3 cellular contexts compared by ENCODE assay signal in genomic region chr19:33220735-33221134, GRCh38.
A peak's percentile ranks its signal among the peaks of the same experiment; 100 is the strongest.
TF ChIP-seq lines count a peak whose summit lies in the region.

No MANE protein-coding gene starts in this region.

TF ChIP-seq in HepG2, 621 proteins besides CTCF, POLR2A, EP300 and RAD21:
- TF ChIP-seq EZH2 (conservative IDR thresholded peaks at IDR 0.05; ENCODE audit: low read depth, low read length) = peak; percentile 52; the same call in 1 of the 2 replicates
- no peak for TF ChIP-seq XRCC5 (optimal IDR thresholded peaks at IDR 0.05; ENCODE audit: low read length)

TF ChIP-seq in IMR-90, 13 proteins besides CTCF, POLR2A, EP300 and RAD21:
- no peak for TF ChIP-seq CEBPB (IDR thresholded peaks at IDR 0.05; ENCODE audit: low read depth, low read length)
- TF ChIP-seq MAFK (IDR thresholded peaks at IDR 0.05; ENCODE audit: low read depth, low read length) = no peak
- TF ChIP-seq NFE2L2 (IDR thresholded peaks at IDR 0.05; ENCODE audit: low read depth, low read length) = no peak
- TF ChIP-seq RFX5 (IDR thresholded peaks at IDR 0.05; ENCODE audit: low read depth, low read length) = no peak
- no peak for TF ChIP-seq BHLHE40 (IDR thresholded peaks at IDR 0.05; ENCODE audit: low read depth, low read length)
- TF ChIP-seq USF2 (IDR thresholded peaks at IDR 0.05; ENCODE audit: low read depth, low read length) = no peak
- TF ChIP-seq MAZ (IDR thresholded peaks at IDR 0.05; ENCODE audit: borderline replicate concordance, low read depth, low read length) = no peak
- no peak for TF ChIP-seq ELK1 (IDR thresholded peaks at IDR 0.05; ENCODE audit: borderline replicate concordance, low read depth, low read length)
- no peak for TF ChIP-seq CHD1 (IDR thresholded peaks at IDR 0.05; ENCODE audit: low read depth, low read length)
- no peak for TF ChIP-seq FOS (IDR thresholded peaks at IDR 0.05; ENCODE audit: low read depth, low read length)

TF ChIP-seq in GM12891, 5 proteins besides CTCF, POLR2A, EP300 and RAD21:
- TF ChIP-seq TAF1 (IDR thresholded peaks at IDR 0.05; ENCODE audit: low read depth, low read length) (no peak), PAX5 (IDR thresholded peaks at IDR 0.05; ENCODE audit: insufficient read depth, low read length, severe bottlenecking) (no peak), SPI1 (IDR thresholded peaks at IDR 0.05; ENCODE audit: low read depth, low read length) (no peak), POU2F2 (IDR thresholded peaks at IDR 0.05; ENCODE audit: low read depth, low read length) (no peak), POLR2AphosphoS5 (IDR thresholded peaks at IDR 0.05; ENCODE audit: low read depth, low read length) (no peak)
TF ChIP-seq in GM12891: peak in this region for 0.
